In the genomic region with DNA sequence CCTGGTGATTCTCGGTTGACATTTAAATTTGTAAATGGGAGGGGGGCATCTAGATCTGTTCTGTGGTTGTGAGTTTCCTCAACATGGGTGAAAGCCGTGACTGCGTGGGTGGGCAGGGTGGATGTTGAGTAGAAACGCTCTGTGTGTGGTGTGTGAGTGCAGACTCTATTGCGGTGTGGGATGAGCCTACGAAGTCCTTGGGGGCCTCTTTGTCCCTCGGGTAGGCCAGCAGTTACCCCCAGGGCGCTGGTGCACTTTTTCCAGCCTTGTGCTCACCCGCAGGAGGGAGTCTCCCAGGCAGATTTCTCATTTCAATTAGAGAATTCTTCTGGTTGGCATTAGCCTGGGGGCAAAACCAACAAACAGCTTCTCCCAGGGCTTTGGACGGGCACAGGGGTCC, we compare ENCODE assay signal across 9 cellular contexts. TPM values are rescaled to one million over a fixed set of nuclear protein-coding genes. Genes with fewer than 3 reads are reported as not detected.
DNase-seq lines count a peak whose midpoint lies in the region; ATAC-seq and TF ChIP-seq lines count a peak whose summit lies in the region.
"Had no signal": no experiment of that assay in that cellular context is flagged by ENCODE, and none has a peak within 500 bp of the region (broad histone marks: within the 10 kb centered on the region; RNA-seq: fewer than 3 reads in every experiment).

No MANE protein-coding gene starts in this region.

- peak overlapping the region; percentile 43 for H3K27ac Mint-ChIP-seq in CD4-positive, alpha-beta T cell

- H3K4me3 Mint-ChIP-seq in CD4-positive, alpha-beta T cell: peak overlapping the region; percentile 66

- CTCF ChIA-PET in CD4-positive, alpha-beta T cell (lab: Charles Lee): interaction anchor here (0.9 to 1.9 kb wide), 3 partner anchors 11 to 27 kb away, joined by 3 to 6 read pairs (median 3); no protein-coding TSS in a partner anchor

- H3K27ac ChIP-seq in CD4-positive, alpha-beta T cell (ENCODE audit: low read depth, low read length): no peak overlapping the region

- no peaks in the 10 kb centered on the region for H3K9me3 ChIP-seq in CD4-positive, alpha-beta T cell (ENCODE audit: control insufficient read depth, low read length)

- peaks cover 73% of the 10 kb centered on the region for H3K4me1 Mint-ChIP-seq in CD4-positive, alpha-beta T cell (ENCODE audit: low read depth)

- DNase-seq in CD4-positive, alpha-beta T cell: peak in 5 of 10 experiments; percentile 19 to 41 (median 27)
- DNase-seq in activated T-cell treated with anti-CD3 and anti-CD28 coated beads for 24 hours (ENCODE audit: low read depth): peak; percentile 56
- peak; percentile 41 to 58 (median 56) for DNase-seq in stimulated activated CD4-positive, alpha-beta T cell treated with anti-CD3 and anti-CD28 coated beads, Interleukin-12 subunit alpha, Interleukin-12 subunit beta, amount 100 ng/mL, for 48 hours (ENCODE audit: low read depth in 2 of 3, low spot score in 1 of 3)
- DNase-seq in iPS-NIHi11 (ENCODE audit: low spot score): no peak
- no peak for DNase-seq in HK-2 (ENCODE audit: unreplicated experiment)
- DNase-seq in NCI-H1930 (lab: John Stamatoyannopoulos, UW): no peak

- H3K27me3 Mint-ChIP-seq in CD4-positive, alpha-beta T cell: peaks cover 5% of the 10 kb centered on the region

- H3K9me3 Mint-ChIP-seq in CD4-positive, alpha-beta T cell: no peaks in the 10 kb centered on the region

- intact Hi-C loops in CD4-positive, alpha-beta T cell (cut with DNase I, micrococcal nuclease): loop anchor here (2.0 to 5.0 kb wide), 2 partner anchors 30 to 157 kb away; no protein-coding TSS in a partner anchor

- no peaks in the 10 kb centered on the region for H3K27me3 ChIP-seq in CD4-positive, alpha-beta T cell (ENCODE audit: control insufficient read depth, insufficient read depth, low read length)

- POLR2A ChIA-PET in CD4-positive, alpha-beta T cell (lab: Charles Lee): interaction anchor here (0.7 to 2.2 kb wide), 6 partner anchors 11 to 869 kb away, joined by 3 to 14 read pairs (median 4); no protein-coding TSS in a partner anchor

- H3K36me3 Mint-ChIP-seq in CD4-positive, alpha-beta T cell (ENCODE audit: low read depth): no peaks in the 10 kb centered on the region

- peak; percentile 72 for ATAC-seq in CD4-positive, alpha-beta T cell (ENCODE audit: poor library complexity)
- ATAC-seq in HG03432 (IDR thresholded peaks at IDR 0.05; ENCODE audit: unreplicated experiment) (peak; percentile 56), HG02840 (IDR thresholded peaks at IDR 0.05; ENCODE audit: low FRiP score, unreplicated experiment) (no peak)
- ATAC-seq: esophagus mucosa had no signal

- TF ChIP-seq CTCF in CD4-positive, alpha-beta T cell (IDR thresholded peaks at IDR 0.05): no peak

RNA-seq across cellular contexts. Expression of a gene that starts 10.6 kb away (rescaled TPM):
- total RNA-seq in CD4-positive, alpha-beta T cell: 1 to 10 TPM; 3.3 to 3.9 TPM

Comparison
In these comparisons a context has a peak if more than half of its experiments do, and no peak if none do; other contexts are left out.
1. DNase-seq: peak in activated T-cell treated with anti-CD3 and anti-CD28 coated beads for 24 hours (single experiment) and stimulated activated CD4-positive, alpha-beta T cell treated with anti-CD3 and anti-CD28 coated beads, Interleukin-12 subunit alpha, Interleukin-12 subunit beta, amount 100 ng/mL, for 48 hours (3 of 3); none in iPS-NIHi11 (single experiment), HK-2 (single experiment) and NCI-H1930 (0 of 2).